In genomic region chr11:14971865-14972580, GRCh38 we compare ENCODE assay signal across 11 cellular contexts. TPM values are rescaled to one million over a fixed set of nuclear protein-coding genes. Genes with fewer than 3 reads are reported as not detected.
DNase-seq lines count a peak whose midpoint lies in the region.
"Had no signal": no experiment of that assay in that cellular context is flagged by ENCODE, and none has a peak within 500 bp of the region (broad histone marks: within the 10 kb centered on the region; RNA-seq: fewer than 3 reads in every experiment).

CALCA (minus strand) TSS chr11:14972351; CDS start chr11:14971192, 1,159 bp downstream.

- CTCF ChIA-PET in activated CD4-positive, alpha-beta memory T cell treated with anti-CD3 and anti-CD28 coated beads, Interleukin-2, amount 10 ng/mL, durations not matched to agents 7 days and 5 days (lab: Charles Lee), result interaction anchor here (0.7 to 1.3 kb wide), 2 partner anchors 18 to 80 kb away, joined by 3 to 4 read pairs; partner anchors contain the start of gene CYP2R1
- CTCF ChIA-PET in activated CD4-positive, alpha-beta memory T cell treated with anti-CD3 and anti-CD28 coated beads for 36 hours (lab: Charles Lee), result interaction anchor here (0.9 to 5.4 kb wide), 5 partner anchors 34 to 121 kb away, joined by 3 to 83 read pairs (median 4); no protein-coding TSS in a partner anchor

- no peaks in the 10 kb centered on the region for H3K9me3 Mint-ChIP-seq in activated CD4-positive, alpha-beta memory T cell treated with anti-CD3 and anti-CD28 coated beads, Interleukin-2, amount 10 ng/mL, durations not matched to agents 7 days and 5 days
- no peaks in the 10 kb centered on the region for H3K9me3 Mint-ChIP-seq in activated CD4-positive, alpha-beta memory T cell treated with anti-CD3 and anti-CD28 coated beads for 36 hours

- peaks cover 30% of the 10 kb centered on the region for H3K4me1 Mint-ChIP-seq in activated CD4-positive, alpha-beta memory T cell treated with anti-CD3 and anti-CD28 coated beads, Interleukin-2, amount 10 ng/mL, durations not matched to agents 7 days and 5 days
- H3K4me1 Mint-ChIP-seq in activated CD4-positive, alpha-beta memory T cell treated with anti-CD3 and anti-CD28 coated beads for 36 hours (ENCODE audit: low read depth), result peaks cover 26% of the 10 kb centered on the region

- no peak within 1 kb of the TSS for H3K27ac Mint-ChIP-seq in activated CD4-positive, alpha-beta memory T cell treated with anti-CD3 and anti-CD28 coated beads, Interleukin-2, amount 10 ng/mL, durations not matched to agents 7 days and 5 days
- H3K27ac Mint-ChIP-seq in activated CD4-positive, alpha-beta memory T cell treated with anti-CD3 and anti-CD28 coated beads for 36 hours, result no peak within 1 kb of the TSS

- POLR2A ChIA-PET in activated CD4-positive, alpha-beta memory T cell treated with anti-CD3 and anti-CD28 coated beads, Interleukin-2, amount 10 ng/mL, durations not matched to agents 7 days and 5 days (lab: Charles Lee), result no interaction called here
- POLR2A ChIA-PET in activated CD4-positive, alpha-beta memory T cell treated with anti-CD3 and anti-CD28 coated beads for 36 hours (lab: Charles Lee), result no interaction called here

- intact Hi-C loops in activated CD4-positive, alpha-beta memory T cell treated with anti-CD3 and anti-CD28 coated beads for 36 hours (cut with micrococcal nuclease), result loop anchor here (10.0 kb wide), 2 partner anchors 177 to 1643 kb away; no protein-coding TSS in a partner anchor

- no peak for DNase-seq in activated CD4-positive, alpha-beta memory T cell treated with anti-CD3 and anti-CD28 coated beads, Interleukin-2, amount 10 ng/mL, durations not matched to agents 7 days and 5 days
- DNase-seq in activated CD4-positive, alpha-beta memory T cell treated with anti-CD3 and anti-CD28 coated beads for 36 hours, result no peak
- DNase-seq in NCI-H2196 treated with DMSO at 0.1 percent for 48 hours (lab: John Stamatoyannopoulos, UW; ENCODE audit: unreplicated experiment) (peak; percentile 41), foreskin melanocyte (peak; percentile 2), retina (peak; percentile 65), GM19240 (ENCODE audit: insufficient read length, low spot score) (no peak), nucleus accumbens (lab: John Stamatoyannopoulos, UW) (no peak), epidermal melanocyte (ENCODE audit: insufficient read length, low spot score) (no peak)
- DNase-seq: activated CD4-positive, CD25-positive, alpha-beta regulatory T cell; Karpas-422 had no signal

- H3K4me3 Mint-ChIP-seq in activated CD4-positive, alpha-beta memory T cell treated with anti-CD3 and anti-CD28 coated beads, Interleukin-2, amount 10 ng/mL, durations not matched to agents 7 days and 5 days, result peak within 1 kb of the TSS; percentile 13
- H3K4me3 Mint-ChIP-seq in activated CD4-positive, alpha-beta memory T cell treated with anti-CD3 and anti-CD28 coated beads for 36 hours, result no peak within 1 kb of the TSS

- peaks cover 68% of the 10 kb centered on the region for H3K27me3 Mint-ChIP-seq in activated CD4-positive, alpha-beta memory T cell treated with anti-CD3 and anti-CD28 coated beads, Interleukin-2, amount 10 ng/mL, durations not matched to agents 7 days and 5 days
- peaks cover 69% of the 10 kb centered on the region for H3K27me3 Mint-ChIP-seq in activated CD4-positive, alpha-beta memory T cell treated with anti-CD3 and anti-CD28 coated beads for 36 hours

- H3K36me3 Mint-ChIP-seq in activated CD4-positive, alpha-beta memory T cell treated with anti-CD3 and anti-CD28 coated beads, Interleukin-2, amount 10 ng/mL, durations not matched to agents 7 days and 5 days (ENCODE audit: low read depth), result no peaks in the 10 kb centered on the region
- no peaks in the 10 kb centered on the region for H3K36me3 Mint-ChIP-seq in activated CD4-positive, alpha-beta memory T cell treated with anti-CD3 and anti-CD28 coated beads for 36 hours

RNA-seq across cellular contexts. Expression of gene CALCA, which starts in this region (rescaled TPM):
- not detected for total RNA-seq in activated CD4-positive, alpha-beta memory T cell treated with anti-CD3 and anti-CD28 coated beads, Interleukin-2, amount 10 ng/mL, durations not matched to agents 7 days and 5 days
- total RNA-seq in activated CD4-positive, alpha-beta memory T cell treated with anti-CD3 and anti-CD28 coated beads for 36 hours, result not detected
- total RNA-seq: tibial nerve had no signal

Comparison
In these comparisons a context has a peak if more than half of its experiments do, and no peak if none do; other contexts are left out.
1. DNase-seq: peak in NCI-H2196 treated with DMSO at 0.1 percent for 48 hours (single experiment), foreskin melanocyte (single experiment) and retina (single experiment); none in activated CD4-positive, alpha-beta memory T cell treated with anti-CD3 and anti-CD28 coated beads, Interleukin-2, amount 10 ng/mL, durations not matched to agents 7 days and 5 days (single experiment), activated CD4-positive, alpha-beta memory T cell treated with anti-CD3 and anti-CD28 coated beads for 36 hours (single experiment), GM19240 (single experiment), nucleus accumbens (0 of 56) and epidermal melanocyte (single experiment).